Comparison of ENCODE assay signal across 8 cellular contexts in the genomic region with DNA sequence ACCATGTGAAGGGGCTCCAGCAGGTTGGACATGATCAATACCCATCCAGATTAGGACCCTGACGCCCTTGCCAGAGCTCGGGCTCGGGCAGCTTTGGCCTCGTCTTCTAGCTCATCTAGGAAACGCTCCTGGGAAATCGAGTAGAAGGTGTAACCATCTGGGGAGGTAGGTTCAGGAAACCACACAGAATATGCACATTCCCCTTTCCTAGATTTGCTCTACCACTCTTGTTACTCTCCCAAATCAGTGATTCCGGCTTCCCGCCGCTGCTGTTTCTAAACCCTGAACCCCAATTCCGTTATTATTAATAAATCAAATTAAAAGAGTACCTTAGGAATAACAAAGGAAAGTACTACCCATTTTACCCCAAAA. TPM values are rescaled to one million over a fixed set of nuclear protein-coding genes. Genes with fewer than 3 reads are reported as not detected.
A peak's percentile ranks its signal among the peaks of the same experiment; 100 is the strongest.
DNase-seq lines count a peak whose midpoint lies in the region; ATAC-seq and TF ChIP-seq lines count a peak whose summit lies in the region.

No MANE protein-coding gene starts in this region.

- H3K9me3 Mint-ChIP-seq in MCF 10A (ENCODE audit: unreplicated experiment), result no peaks in the 10 kb centered on the region

- H3K9me3 ChIP-seq in heart left ventricle (no peaks in the 10 kb centered on the region), mesodermal cell (ENCODE audit: control insufficient read depth, low read length) (no peaks in the 10 kb centered on the region), vagina (no peaks in the 10 kb centered on the region)

- TF ChIP-seq POLR2A in heart left ventricle (IDR thresholded peaks at IDR 0.05), result no peak
- no peak for TF ChIP-seq POLR2A in vagina (IDR thresholded peaks at IDR 0.05)

- H3K4me1 ChIP-seq in heart left ventricle (peaks cover 3 to 25% (median 16%) of the 10 kb centered on the region in 12 donors), mesodermal cell (ENCODE audit: control insufficient read depth, insufficient read depth, low read length, poor library complexity, severe bottlenecking) (peaks cover 5% of the 10 kb centered on the region), vagina (peaks cover 31% of the 10 kb centered on the region)

- H3K27ac ChIP-seq in heart left ventricle (peak overlapping the region in 11 of 12 donors; percentile 76 to 89 (median 80)), mesodermal cell (ENCODE audit: low read depth, low read length, severe bottlenecking) (no peak overlapping the region), vagina (peak overlapping the region; percentile 74)

- H3K4me3 ChIP-seq in heart left ventricle, result peak overlapping the region; percentile 71 to 96 (median 91)
- peak overlapping the region; percentile 84 for H3K4me3 ChIP-seq in mesodermal cell (ENCODE audit: extremely low read depth, insufficient read depth, low read length, poor library complexity, severe bottlenecking)
- H3K4me3 ChIP-seq in vagina, result peak overlapping the region; percentile 74 to 83

- TF ChIP-seq CTCF in heart left ventricle (IDR thresholded peaks at IDR 0.05) (no peak), MCF 10A (IDR thresholded peaks at IDR 0.05; ENCODE audit: unreplicated experiment) (no peak), vagina (IDR thresholded peaks at IDR 0.05) (no peak), GM20000 (IDR thresholded peaks at IDR 0.05; ENCODE audit: extremely low read depth, missing control alignments) (no peak)

- no TSS peak for BruUV-seq in MCF 10A (replicated peaks; lab: Mats Ljungman, UMichigan)

- peaks cover 17% of the 10 kb centered on the region for H3K4me1 Mint-ChIP-seq in MCF 10A (ENCODE audit: insufficient read depth, unreplicated experiment)

- intact Hi-C loops in heart left ventricle (cut with DNase I), result no loop called here
- intact Hi-C loops in Right ventricle myocardium inferior (cut with DNase I), result no loop called here
- intact Hi-C loops in MCF 10A (cut with micrococcal nuclease), result no loop called here
- intact Hi-C loops in vagina (cut with DNase I), result no loop called here

- POLR2A ChIA-PET in MCF 10A (lab: Yijun Ruan, JAX), result interaction anchor here (0.6 to 2.7 kb wide), 17 partner anchors 9 to 374 kb away, joined by 3 to 19 read pairs (median 3); a partner anchor contains a TSS

- H3K27ac Mint-ChIP-seq in MCF 10A (ENCODE audit: low read depth, unreplicated experiment), result peak overlapping the region; percentile 87

- ATAC-seq in heart left ventricle (no peak), Right ventricle myocardium inferior (no peak), GM19452 (IDR thresholded peaks at IDR 0.05; ENCODE audit: unreplicated experiment) (no peak)

- no peaks in the 10 kb centered on the region for H3K27me3 Mint-ChIP-seq in MCF 10A (ENCODE audit: insufficient read depth, unreplicated experiment)

- H3K36me3 Mint-ChIP-seq in MCF 10A (ENCODE audit: insufficient read depth, unreplicated experiment), result no peaks in the 10 kb centered on the region

- peaks cover 0 to 18% (median 4%) of the 10 kb centered on the region in 9 donors for H3K36me3 ChIP-seq in heart left ventricle
- peaks cover 28% of the 10 kb centered on the region for H3K36me3 ChIP-seq in mesodermal cell (ENCODE audit: control insufficient read depth, insufficient read depth, low read length)
- H3K36me3 ChIP-seq in vagina, result peaks cover 0 to 6% of the 10 kb centered on the region in 2 donors

- DNase-seq in heart left ventricle (no peak), Right ventricle myocardium inferior (ENCODE audit: missing footprints) (no peak), MCF 10A (ENCODE audit: unreplicated experiment) (no peak), vagina (ENCODE audit: extremely low spot score in 2 of 2) (no peak), ecto neural progenitor cell (ENCODE audit: low spot score) (no peak), GM20000 (ENCODE audit: low spot score) (no peak)

- H3K27me3 ChIP-seq in heart left ventricle (no peaks in the 10 kb centered on the region), vagina (no peaks in the 10 kb centered on the region)

- H3K4me3 Mint-ChIP-seq in MCF 10A (ENCODE audit: unreplicated experiment), result peak overlapping the region; percentile 83

- CTCF ChIA-PET in MCF 10A (lab: Yijun Ruan, JAX), result interaction anchor here (0.6 to 1.6 kb wide), 2 partner anchors 34 to 118 kb away, joined by 3 to 5 read pairs; no protein-coding TSS in a partner anchor

- WGBS in heart left ventricle, 4 donors, result 17 to 27% (median 23%) methylated on average over 10 of the region's 10 CpGs
- WGBS in mesodermal cell (ENCODE audit: insufficient coverage in 2 of 2), 2 experiments, result 66 to 80% methylated on average over 4 of the region's 10 CpGs

RNA-seq across cellular contexts. Expression of a gene that starts 0.5 kb away (rescaled TPM):
- total RNA-seq in heart left ventricle (10 to 100 TPM; 56.2 to 97.1 (median 71.8) TPM), Right ventricle myocardium inferior (72.6 TPM), MCF 10A (2022) (41.0 and 52.7 TPM in 2 replicates), vagina (89.4 TPM)
- polyA plus RNA-seq in heart left ventricle, result 100 to 1,000 TPM; 110 to 136 TPM
- polyA plus RNA-seq in mesodermal cell (2013, experiment 1 of 2), result 52.0 TPM
- 50.0 TPM for polyA plus RNA-seq in mesodermal cell (2013, experiment 2 of 2)

RNA-seq across cellular contexts. Expression of a gene that starts 0.7 kb away (rescaled TPM):
- not detected for total RNA-seq in heart left ventricle
- under 1 TPM; 0.10 to 0.38 TPM for polyA plus RNA-seq in heart left ventricle
- 0.30 TPM for total RNA-seq in Right ventricle myocardium inferior
- not detected in 2 replicates for total RNA-seq in MCF 10A (2022)
- 0.18 TPM for polyA plus RNA-seq in mesodermal cell (2013, experiment 1 of 2)
- polyA plus RNA-seq in mesodermal cell (2013, experiment 2 of 2), result not detected
- total RNA-seq in vagina, result not detected

RNA-seq across cellular contexts. Expression of a gene that starts 17.6 kb away (rescaled TPM):
- 1 to 10 TPM in 1 of 9 donors, not detected in 8; 1.2 TPM for total RNA-seq in heart left ventricle
- not detected for polyA plus RNA-seq in heart left ventricle
- not detected for total RNA-seq in Right ventricle myocardium inferior
- 2.3 and 5.4 TPM in 2 replicates for total RNA-seq in MCF 10A (2022)
- polyA plus RNA-seq in mesodermal cell (2013, experiment 1 of 2), result 3.9 TPM
- 4.1 TPM for polyA plus RNA-seq in mesodermal cell (2013, experiment 2 of 2)
- 1.2 TPM for total RNA-seq in vagina

RNA-seq across cellular contexts. Expression of a gene that starts 24.7 kb away (rescaled TPM):
- total RNA-seq in heart left ventricle (10 to 100 TPM; 32.7 to 50.4 (median 37.9) TPM), Right ventricle myocardium inferior (33.2 TPM), MCF 10A (2022) (84.3 and 96.0 TPM in 2 replicates), vagina (28.2 TPM)
- 10 to 100 TPM; 33.1 to 88.4 TPM for polyA plus RNA-seq in heart left ventricle
- polyA plus RNA-seq in mesodermal cell (2013, experiment 1 of 2), result 124 TPM
- polyA plus RNA-seq in mesodermal cell (2013, experiment 2 of 2), result 105 TPM

RNA-seq across cellular contexts. Expression of a gene that starts 26.1 kb away (rescaled TPM):
- 10 to 100 TPM; 70.8 to 94.9 (median 79.8) TPM for total RNA-seq in heart left ventricle
- 10 to 100 TPM; 29.9 to 91.9 TPM for polyA plus RNA-seq in heart left ventricle
- 74.3 TPM for total RNA-seq in Right ventricle myocardium inferior
- 78.8 and 81.5 TPM in 2 replicates for total RNA-seq in MCF 10A (2022)
- 64.1 TPM for polyA plus RNA-seq in mesodermal cell (2013, experiment 1 of 2)
- polyA plus RNA-seq in mesodermal cell (2013, experiment 2 of 2), result 56.0 TPM
- 111 TPM for total RNA-seq in vagina
